8 cellular contexts compared by ENCODE assay signal in the genomic region with DNA sequence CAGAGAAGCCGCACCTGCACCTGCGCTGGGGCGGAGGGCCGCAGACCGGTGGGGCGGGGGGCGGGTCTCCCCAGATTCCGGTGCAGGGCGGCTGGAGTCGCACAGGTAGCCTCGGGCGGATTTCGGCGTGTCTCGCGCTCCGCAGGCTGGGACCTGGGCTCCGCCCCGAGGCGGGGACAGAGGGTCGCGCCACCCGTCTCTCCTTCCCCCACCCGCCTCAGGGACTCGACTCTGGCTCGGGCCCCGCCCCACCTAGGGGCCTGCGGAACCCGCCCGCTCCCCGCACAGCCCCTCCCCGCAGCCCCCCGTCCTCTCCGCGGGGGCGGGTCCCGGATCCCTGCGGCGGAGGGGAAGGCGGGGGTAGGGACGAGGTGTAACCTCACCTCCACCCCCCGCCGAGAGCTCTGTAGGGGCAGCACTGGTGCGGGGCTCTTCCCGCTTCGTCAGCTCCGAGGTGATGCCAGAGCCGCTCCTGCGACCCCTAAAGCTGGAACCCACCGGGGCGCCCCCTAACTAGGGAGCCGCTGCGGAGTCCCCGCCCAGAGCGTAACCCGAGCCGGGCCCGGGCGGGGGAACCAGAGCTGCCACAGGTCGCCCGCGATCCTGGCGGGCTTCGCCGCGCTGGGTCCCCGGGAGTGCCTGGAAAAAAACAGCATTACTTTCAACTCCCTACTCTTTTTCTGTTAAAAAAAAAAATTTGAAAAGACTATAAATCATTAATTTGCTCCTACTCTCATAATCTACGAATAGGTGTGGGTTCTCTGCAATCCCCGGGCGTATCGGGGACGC. TPM values are rescaled to one million over a fixed set of nuclear protein-coding genes. Genes with fewer than 3 reads are reported as not detected.
DNase-seq lines count a peak whose midpoint lies in the region; ATAC-seq and TF ChIP-seq lines count a peak whose summit lies in the region.

A gene with protein sequence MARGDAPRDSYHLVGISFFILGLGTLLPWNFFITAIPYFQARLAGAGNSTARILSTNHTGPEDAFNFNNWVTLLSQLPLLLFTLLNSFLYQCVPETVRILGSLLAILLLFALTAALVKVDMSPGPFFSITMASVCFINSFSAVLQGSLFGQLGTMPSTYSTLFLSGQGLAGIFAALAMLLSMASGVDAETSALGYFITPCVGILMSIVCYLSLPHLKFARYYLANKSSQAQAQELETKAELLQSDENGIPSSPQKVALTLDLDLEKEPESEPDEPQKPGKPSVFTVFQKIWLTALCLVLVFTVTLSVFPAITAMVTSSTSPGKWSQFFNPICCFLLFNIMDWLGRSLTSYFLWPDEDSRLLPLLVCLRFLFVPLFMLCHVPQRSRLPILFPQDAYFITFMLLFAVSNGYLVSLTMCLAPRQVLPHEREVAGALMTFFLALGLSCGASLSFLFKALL (minus strand): TSS at position 134 of the 789 bp plus-strand sequence. CDS start 169 bp downstream, outside the sequence.

- POLR2A ChIA-PET in BJ (lab: Charles Lee): no interaction called here

- H3K27ac ChIP-seq in Peyer's patch: peak within 1 kb of the TSS; percentile 72 to 88 (median 86)

- H3K4me3 ChIP-seq in BJ (ENCODE audit: low read depth, low read length) (peak within 1 kb of the TSS; percentile 58), Peyer's patch (peak within 1 kb of the TSS; percentile 77 to 82 (median 80))

- H3K36me3 Mint-ChIP-seq in glutamatergic neuron (ENCODE audit: unreplicated experiment): no peaks in the 10 kb centered on the region
- peaks cover 11% of the 10 kb centered on the region for H3K36me3 Mint-ChIP-seq in type B pancreatic cell

- H3K4me1 Mint-ChIP-seq in glutamatergic neuron (ENCODE audit: low read depth, unreplicated experiment) (peaks cover 14% of the 10 kb centered on the region), type B pancreatic cell (ENCODE audit: unreplicated experiment) (peaks cover 15% of the 10 kb centered on the region)

- no peaks in the 10 kb centered on the region for H3K36me3 ChIP-seq in BJ (ENCODE audit: control insufficient read depth, insufficient read depth, low read length)
- no peaks in the 10 kb centered on the region for H3K36me3 ChIP-seq in Peyer's patch

- H3K27ac Mint-ChIP-seq in glutamatergic neuron (ENCODE audit: unreplicated experiment) (peak within 1 kb of the TSS; percentile 48), type B pancreatic cell (peak within 1 kb of the TSS; percentile 92)

- no peaks in the 10 kb centered on the region for H3K9me3 ChIP-seq in Peyer's patch

- H3K4me1 ChIP-seq in Peyer's patch: peaks cover 0 to 13% (median 0%) of the 10 kb centered on the region in 4 donors

- H3K4me3 Mint-ChIP-seq in glutamatergic neuron (ENCODE audit: unreplicated experiment) (peak within 1 kb of the TSS; percentile 86), type B pancreatic cell (peak within 1 kb of the TSS; percentile 93)

- H3K27me3 Mint-ChIP-seq in glutamatergic neuron (ENCODE audit: unreplicated experiment) (peaks cover 5% of the 10 kb centered on the region), type B pancreatic cell (peaks cover under 1% of the 10 kb centered on the region)

- TF ChIP-seq CTCF in BJ (IDR thresholded peaks at IDR 0.05; ENCODE audit: insufficient read depth, low read depth, low read length) (no peak), Peyer's patch (IDR thresholded peaks at IDR 0.05) (no peak), glutamatergic neuron (IDR thresholded peaks at IDR 0.05; ENCODE audit: partially characterized antibody, unreplicated experiment) (no peak), type B pancreatic cell (conservative IDR thresholded peaks at IDR 0.05) (no peak)

- ATAC-seq in GM21381 (IDR thresholded peaks at IDR 0.05; ENCODE audit: unreplicated experiment): peak; percentile 68

- H3K9me3 Mint-ChIP-seq in glutamatergic neuron (ENCODE audit: unreplicated experiment) (no peaks in the 10 kb centered on the region), type B pancreatic cell (no peaks in the 10 kb centered on the region)

- H3K27me3 ChIP-seq in BJ (ENCODE audit: control insufficient read depth, insufficient read depth, low read length) (peaks cover 7% of the 10 kb centered on the region; the same call in 1 of the 2 replicates), Peyer's patch (no peaks in the 10 kb centered on the region)

- CTCF ChIA-PET in BJ (lab: Yijun Ruan, JAX): interaction anchor here (0.7 to 5.1 kb wide), 6 partner anchors 8 to 60 kb away, joined by 3 to 35 read pairs (median 4); no protein-coding TSS in a partner anchor

- DNase-seq in BJ (ENCODE audit: low read depth): no peak
- DNase-seq in KG1 (lab: John Stamatoyannopoulos, UW): peak; percentile 85
- peak; percentile 76 to 90 (median 84) for DNase-seq in Peyer's patch
- peak; percentile 72 for DNase-seq in activated effector memory CD4-positive, alpha-beta T cell treated with Interleukin-2 at 50 U/mL for 16 hours
- peak; percentile 67 for DNase-seq in glutamatergic neuron
- DNase-seq in posterior cingulate gyrus: peak in 8 of 10 donors; percentile 42 to 92 (median 60)
- peak; percentile 90 for DNase-seq in type B pancreatic cell (ENCODE audit: extremely low spot score, unreplicated experiment)

- TF ChIP-seq POLR2A in Peyer's patch (IDR thresholded peaks at IDR 0.05): no peak

- intact Hi-C loops in posterior cingulate gyrus (cut with DNase I): no loop called here

RNA-seq across cellular contexts. Expression of the gene that starts here (rescaled TPM):
- 0.21 and 0.48 TPM in 2 replicates for polyA plus RNA-seq in BJ (2011; rRNA removed)
- polyA minus RNA-seq in BJ (2011; rRNA and poly(A)+ RNA removed): 0.43 TPM in 1 of 2 replicates, not detected in the other
- total RNA-seq in Peyer's patch (10 to 100 TPM in 3 of 4 donors, 1 to 10 TPM in 1; 7.4 to 21.6 (median 17.1) TPM), glutamatergic neuron (ENCODE audit: unreplicated experiment) (2.8 TPM), type B pancreatic cell (ENCODE audit: low replicate concordance) (22.2 and 31.7 TPM in 2 replicates)
